In the genomic region with DNA sequence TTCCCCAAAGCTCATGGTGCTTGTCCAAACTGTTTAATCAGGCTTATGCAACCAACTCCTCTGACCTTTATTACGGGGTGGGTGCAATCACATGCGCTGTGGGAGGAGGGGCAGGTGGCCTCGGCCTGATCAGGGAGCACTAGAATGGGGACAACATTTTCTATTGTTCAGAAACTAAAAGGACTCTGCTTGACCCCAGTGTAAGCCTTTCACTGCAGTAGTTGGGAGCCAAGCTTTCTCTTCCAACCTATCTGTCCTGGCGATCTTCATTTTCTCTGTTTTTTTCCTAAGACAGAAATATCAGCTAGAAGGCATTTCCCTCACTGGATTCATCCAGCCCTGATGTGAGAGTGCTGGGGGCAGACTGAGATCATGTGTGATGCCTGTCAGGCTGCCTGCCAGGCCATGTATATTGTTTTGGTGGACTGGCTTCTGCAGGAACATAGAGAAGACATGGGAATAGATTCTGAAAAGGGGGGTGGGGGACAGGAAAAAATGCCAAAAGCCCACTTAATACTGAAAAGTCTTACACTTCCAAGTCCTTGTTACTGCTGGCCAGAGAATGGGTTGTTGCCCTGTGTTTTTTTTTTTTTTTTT, we compare ENCODE assay signal across 10 cellular contexts.
A peak's percentile ranks its signal among the peaks of the same experiment; 100 is the strongest.
DNase-seq lines count a peak whose midpoint lies in the region; ATAC-seq and TF ChIP-seq lines count a peak whose summit lies in the region.
"Had no signal": no experiment of that assay in that cellular context is flagged by ENCODE, and none has a peak within 500 bp of the region (broad histone marks: within the 10 kb centered on the region; RNA-seq: fewer than 3 reads in every experiment).

No MANE protein-coding gene starts in this region.

- H3K27ac Mint-ChIP-seq in neural crest cell (ENCODE audit: unreplicated experiment): peak overlapping the region; percentile 46
- H3K27ac Mint-ChIP-seq in activated CD8-positive, alpha-beta T cell treated with anti-CD3 and anti-CD28 coated beads for 36 hours: no peak overlapping the region
- no peak overlapping the region for H3K27ac Mint-ChIP-seq in activated naive CD8-positive, alpha-beta T cell treated with anti-CD3 and anti-CD28 coated beads for 36 hours
- H3K27ac Mint-ChIP-seq: B cell had no signal

- no peaks in the 10 kb centered on the region for H3K27me3 ChIP-seq in esophagus muscularis mucosa

- no peak for TF ChIP-seq CTCF in esophagus muscularis mucosa (IDR thresholded peaks at IDR 0.05)
- no peak for TF ChIP-seq CTCF in neural crest cell (conservative IDR thresholded peaks at IDR 0.05)
- no peak for TF ChIP-seq CTCF in activated CD8-positive, alpha-beta T cell treated with anti-CD3 and anti-CD28 coated beads for 36 hours (IDR thresholded peaks at IDR 0.05)

- DNase-seq in A172 (ENCODE audit: low spot score) (peak; percentile 31), NCI-H69 (lab: John Stamatoyannopoulos, UW) (peak; percentile 84), esophagus muscularis mucosa (ENCODE audit: extremely low spot score) (no peak), neural crest cell (ENCODE audit: low read depth, low spot score) (no peak)
- DNase-seq in activated CD8-positive, alpha-beta T cell treated with anti-CD3 and anti-CD28 coated beads for 36 hours: no peak
- DNase-seq in activated naive CD8-positive, alpha-beta T cell treated with anti-CD3 and anti-CD28 coated beads for 36 hours: no peak
- DNase-seq: activated CD4-positive, alpha-beta T cell treated with anti-CD3 and anti-CD28 coated beads for 1 hour had no signal

- H3K4me1 ChIP-seq in esophagus muscularis mucosa: peaks cover 16 to 84% (median 78%) of the 10 kb centered on the region in 4 donors

- no peak for TF ChIP-seq EP300 in esophagus muscularis mucosa (IDR thresholded peaks at IDR 0.05)

- no peaks in the 10 kb centered on the region for H3K9me3 Mint-ChIP-seq in neural crest cell
- H3K9me3 Mint-ChIP-seq in activated CD8-positive, alpha-beta T cell treated with anti-CD3 and anti-CD28 coated beads for 36 hours: no peaks in the 10 kb centered on the region
- H3K9me3 Mint-ChIP-seq in activated naive CD8-positive, alpha-beta T cell treated with anti-CD3 and anti-CD28 coated beads for 36 hours: peaks cover 1% of the 10 kb centered on the region

- WGBS in esophagus muscularis mucosa: 31% methylated on average over 4 of the region's 4 CpGs

- peak overlapping the region; percentile 75 to 85 (median 78) for H3K27ac ChIP-seq in esophagus muscularis mucosa (replicated peaks in 1 of 4)

- H3K4me3 Mint-ChIP-seq in neural crest cell: no peak overlapping the region
- no peak overlapping the region for H3K4me3 Mint-ChIP-seq in activated CD8-positive, alpha-beta T cell treated with anti-CD3 and anti-CD28 coated beads for 36 hours
- no peak overlapping the region for H3K4me3 Mint-ChIP-seq in activated naive CD8-positive, alpha-beta T cell treated with anti-CD3 and anti-CD28 coated beads for 36 hours
- H3K4me3 Mint-ChIP-seq: B cell had no signal

- CTCF ChIA-PET in activated CD8-positive, alpha-beta T cell treated with anti-CD3 and anti-CD28 coated beads for 36 hours (lab: Charles Lee): no interaction called here

- H3K4me3 ChIP-seq in esophagus muscularis mucosa: peak overlapping the region in 2 of 4 donors; percentile 3 to 11

- ATAC-seq in HG02642 (IDR thresholded peaks at IDR 0.05; ENCODE audit: poor library complexity, unreplicated experiment): no peak
- no peak for ATAC-seq in GM21526 (IDR thresholded peaks at IDR 0.05; ENCODE audit: low FRiP score, unreplicated experiment)
- no peak for ATAC-seq in activated CD8-positive, alpha-beta T cell treated with anti-CD3 and anti-CD28 coated beads for 36 hours

- intact Hi-C loops in esophagus muscularis mucosa (cut with DNase I): no loop called here
- intact Hi-C loops in activated CD8-positive, alpha-beta T cell treated with anti-CD3 and anti-CD28 coated beads for 36 hours (cut with micrococcal nuclease): no loop called here

- POLR2A ChIA-PET in activated CD8-positive, alpha-beta T cell treated with anti-CD3 and anti-CD28 coated beads for 36 hours (lab: Charles Lee): no interaction called here

- H3K9me3 ChIP-seq in esophagus muscularis mucosa: no peaks in the 10 kb centered on the region

- TF ChIP-seq POLR2A in esophagus muscularis mucosa (IDR thresholded peaks at IDR 0.05; ENCODE audit: low read depth): no peak

- no peaks in the 10 kb centered on the region for H3K27me3 Mint-ChIP-seq in neural crest cell (ENCODE audit: low read depth)
- H3K27me3 Mint-ChIP-seq in activated CD8-positive, alpha-beta T cell treated with anti-CD3 and anti-CD28 coated beads for 36 hours: no peaks in the 10 kb centered on the region
- H3K27me3 Mint-ChIP-seq in activated naive CD8-positive, alpha-beta T cell treated with anti-CD3 and anti-CD28 coated beads for 36 hours: no peaks in the 10 kb centered on the region
- H3K27me3 Mint-ChIP-seq: B cell had no signal

- peaks cover 31% of the 10 kb centered on the region for H3K4me1 Mint-ChIP-seq in neural crest cell
- peaks cover 11% of the 10 kb centered on the region for H3K4me1 Mint-ChIP-seq in activated CD8-positive, alpha-beta T cell treated with anti-CD3 and anti-CD28 coated beads for 36 hours (ENCODE audit: low read depth)
- H3K4me1 Mint-ChIP-seq in activated naive CD8-positive, alpha-beta T cell treated with anti-CD3 and anti-CD28 coated beads for 36 hours: peaks cover 25% of the 10 kb centered on the region

- H3K36me3 ChIP-seq in esophagus muscularis mucosa: no peaks in the 10 kb centered on the region

- no peaks in the 10 kb centered on the region for H3K36me3 Mint-ChIP-seq in neural crest cell (ENCODE audit: low read depth)
- H3K36me3 Mint-ChIP-seq in activated CD8-positive, alpha-beta T cell treated with anti-CD3 and anti-CD28 coated beads for 36 hours (ENCODE audit: low read depth): no peaks in the 10 kb centered on the region
- H3K36me3 Mint-ChIP-seq in activated naive CD8-positive, alpha-beta T cell treated with anti-CD3 and anti-CD28 coated beads for 36 hours: no peaks in the 10 kb centered on the region

Comparison
In these comparisons a context has a peak if more than half of its experiments do, and no peak if none do; other contexts are left out.
1. DNase-seq: peak in A172 (single experiment) and NCI-H69 (single experiment); none in esophagus muscularis mucosa (single experiment), neural crest cell (single experiment), activated CD8-positive, alpha-beta T cell treated with anti-CD3 and anti-CD28 coated beads for 36 hours (single experiment) and activated naive CD8-positive, alpha-beta T cell treated with anti-CD3 and anti-CD28 coated beads for 36 hours (single experiment).